17 cellular contexts compared by ENCODE assay signal in genomic region chr1:151364996-151365395, GRCh38. TPM values are rescaled to one million over a fixed set of nuclear protein-coding genes. Genes with fewer than 3 reads are reported as not detected.
"Had no signal": no experiment of that assay in that cellular context is flagged by ENCODE, and none has a peak within 500 bp of the region (broad histone marks: within the 10 kb centered on the region; RNA-seq: fewer than 3 reads in every experiment).

No MANE protein-coding gene starts in this region.

- H3K4me3 Mint-ChIP-seq: activated naive CD4-positive, alpha-beta T cell treated with anti-CD3 and anti-CD28 coated beads, Interleukin-2, amount 10 ng/mL, durations not matched to agents 7 days and 5 days; activated T-helper 17 cell treated with anti-CD3 and anti-CD28 coated beads, Interleukin-2, amount 50 U/mL, for 72 hours; stimulated activated naive B cell treated with anti-CD40 and anti-IgM and Interleukin-4, amounts not matched to agents 10 μg/mL and 1 μg/mL and 100 μg/mL, for 72 hours had no signal

- H3K4me1 Mint-ChIP-seq: activated naive CD4-positive, alpha-beta T cell treated with anti-CD3 and anti-CD28 coated beads, Interleukin-2, amount 10 ng/mL, durations not matched to agents 7 days and 5 days; activated T-helper 17 cell treated with anti-CD3 and anti-CD28 coated beads, Interleukin-2, amount 50 U/mL, for 72 hours; stimulated activated naive B cell treated with anti-CD40 and anti-IgM and Interleukin-4, amounts not matched to agents 10 μg/mL and 1 μg/mL and 100 μg/mL, for 72 hours had no signal

- H3K9me3 ChIP-seq: ascending aorta, gastrocnemius medialis, ovary, thyroid gland, vagina had no signal

- H3K36me3 Mint-ChIP-seq: activated naive CD4-positive, alpha-beta T cell treated with anti-CD3 and anti-CD28 coated beads, Interleukin-2, amount 10 ng/mL, durations not matched to agents 7 days and 5 days had no signal

- H3K27ac Mint-ChIP-seq: activated naive CD4-positive, alpha-beta T cell treated with anti-CD3 and anti-CD28 coated beads, Interleukin-2, amount 10 ng/mL, durations not matched to agents 7 days and 5 days; activated T-helper 17 cell treated with anti-CD3 and anti-CD28 coated beads, Interleukin-2, amount 50 U/mL, for 72 hours had no signal

- ATAC-seq: activated T-helper 17 cell treated with anti-CD3 and anti-CD28 coated beads, Interleukin-2, amount 50 U/mL, for 72 hours; gastrocnemius medialis; heart right ventricle; left colon; lower lobe of right lung; stimulated activated naive B cell treated with anti-CD40 and anti-IgM and Interleukin-4, amounts not matched to agents 10 μg/mL and 1 μg/mL and 100 μg/mL, for 72 hours had no signal

- H3K27ac ChIP-seq: ascending aorta, dorsolateral prefrontal cortex, gastrocnemius medialis, heart right ventricle, lower lobe of right lung, ovary, thyroid gland, vagina had no signal

- H3K4me3 ChIP-seq: ascending aorta, dorsolateral prefrontal cortex, gastrocnemius medialis, heart right ventricle, lower lobe of right lung, ovary, thyroid gland, vagina had no signal

- H3K27me3 ChIP-seq: ascending aorta, dorsolateral prefrontal cortex, gastrocnemius medialis, heart right ventricle, ovary, thyroid gland, vagina had no signal

- H3K9me3 Mint-ChIP-seq: activated T-helper 17 cell treated with anti-CD3 and anti-CD28 coated beads, Interleukin-2, amount 50 U/mL, for 72 hours had no signal

- H3K27me3 Mint-ChIP-seq: activated T-helper 17 cell treated with anti-CD3 and anti-CD28 coated beads, Interleukin-2, amount 50 U/mL, for 72 hours had no signal

- DNase-seq: activated CD4-positive, alpha-beta T cell treated with anti-CD3 and anti-CD28 coated beads for 1 hour; activated CD4-positive, alpha-beta T cell treated with anti-CD3 and anti-CD28 coated beads, Interleukin-2, amount 50 U/mL, for 48 hours; activated naive CD4-positive, alpha-beta T cell treated with anti-CD3 and anti-CD28 coated beads, Interleukin-2, amount 10 ng/mL, durations not matched to agents 7 days and 5 days; dorsolateral prefrontal cortex; erythroblast; gastrocnemius medialis; heart right ventricle; left colon; ovary; stimulated activated CD4-positive, alpha-beta T cell treated with anti-CD3 and anti-CD28 coated beads, Interleukin-12 subunit alpha, Interleukin-12 subunit beta, amount 100 ng/mL, for 4 hours; stimulated activated naive B cell treated with anti-CD40 and anti-IgM and Interleukin-4, amounts not matched to agents 10 μg/mL and 1 μg/mL and 100 μg/mL, for 72 hours; T-helper 9 cell; thyroid gland had no signal

- H3K36me3 ChIP-seq: ovary had no signal

RNA-seq across cellular contexts. Expression of gene SELENBP1, which starts 7.5 kb away (rescaled TPM):
- total RNA-seq: activated T-helper 17 cell treated with anti-CD3 and anti-CD28 coated beads, Interleukin-2, amount 50 U/mL, for 72 hours had no signal
